ENCODE assay signal across 1 cellular context in the genomic region with DNA sequence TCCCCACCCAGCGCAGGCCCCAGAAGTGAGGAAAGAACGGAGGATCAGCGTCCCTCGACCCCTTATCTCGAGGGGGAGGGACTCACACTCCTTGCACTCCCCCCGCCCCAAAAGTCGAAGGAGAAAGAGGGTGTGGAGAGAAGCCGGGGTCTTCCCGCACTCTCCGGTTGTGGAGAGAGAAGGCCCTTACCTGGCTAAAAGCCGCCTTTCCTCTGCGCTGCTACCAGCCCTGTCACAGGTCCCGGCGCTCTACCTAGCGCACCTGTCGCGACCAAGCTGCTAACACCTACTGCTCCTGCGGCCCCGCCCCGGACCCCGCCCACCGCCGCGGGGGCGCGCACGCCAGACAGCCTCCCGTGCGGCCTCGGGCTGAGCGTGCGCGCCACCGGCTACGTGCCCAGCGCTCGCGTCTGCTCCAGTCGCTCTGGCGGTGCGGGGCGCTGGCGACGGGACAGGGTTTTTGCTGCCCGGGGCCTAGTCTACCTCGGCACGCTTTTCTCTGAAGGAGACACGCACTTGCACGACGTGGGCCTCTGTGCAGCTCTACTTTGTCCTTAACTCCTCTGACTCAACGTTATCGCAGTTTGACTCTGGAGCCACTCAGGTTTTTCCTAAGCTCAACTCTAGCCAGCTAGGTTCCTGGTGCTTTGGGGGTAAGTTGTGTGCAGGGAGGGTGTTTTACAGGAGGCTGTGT.
A peak's percentile ranks its signal among the peaks of the same experiment; 100 is the strongest.
TF ChIP-seq lines count a peak whose summit lies in the region.

A gene (minus strand): TSS at position 291 of the 694 bp plus-strand sequence. CDS start 34,769 bp downstream, outside the sequence.

TF ChIP-seq in HepG2, 621 proteins besides CTCF, POLR2A, EP300 and RAD21 (continued from another document and continues in another):
- TF ChIP-seq, protein P1, sequence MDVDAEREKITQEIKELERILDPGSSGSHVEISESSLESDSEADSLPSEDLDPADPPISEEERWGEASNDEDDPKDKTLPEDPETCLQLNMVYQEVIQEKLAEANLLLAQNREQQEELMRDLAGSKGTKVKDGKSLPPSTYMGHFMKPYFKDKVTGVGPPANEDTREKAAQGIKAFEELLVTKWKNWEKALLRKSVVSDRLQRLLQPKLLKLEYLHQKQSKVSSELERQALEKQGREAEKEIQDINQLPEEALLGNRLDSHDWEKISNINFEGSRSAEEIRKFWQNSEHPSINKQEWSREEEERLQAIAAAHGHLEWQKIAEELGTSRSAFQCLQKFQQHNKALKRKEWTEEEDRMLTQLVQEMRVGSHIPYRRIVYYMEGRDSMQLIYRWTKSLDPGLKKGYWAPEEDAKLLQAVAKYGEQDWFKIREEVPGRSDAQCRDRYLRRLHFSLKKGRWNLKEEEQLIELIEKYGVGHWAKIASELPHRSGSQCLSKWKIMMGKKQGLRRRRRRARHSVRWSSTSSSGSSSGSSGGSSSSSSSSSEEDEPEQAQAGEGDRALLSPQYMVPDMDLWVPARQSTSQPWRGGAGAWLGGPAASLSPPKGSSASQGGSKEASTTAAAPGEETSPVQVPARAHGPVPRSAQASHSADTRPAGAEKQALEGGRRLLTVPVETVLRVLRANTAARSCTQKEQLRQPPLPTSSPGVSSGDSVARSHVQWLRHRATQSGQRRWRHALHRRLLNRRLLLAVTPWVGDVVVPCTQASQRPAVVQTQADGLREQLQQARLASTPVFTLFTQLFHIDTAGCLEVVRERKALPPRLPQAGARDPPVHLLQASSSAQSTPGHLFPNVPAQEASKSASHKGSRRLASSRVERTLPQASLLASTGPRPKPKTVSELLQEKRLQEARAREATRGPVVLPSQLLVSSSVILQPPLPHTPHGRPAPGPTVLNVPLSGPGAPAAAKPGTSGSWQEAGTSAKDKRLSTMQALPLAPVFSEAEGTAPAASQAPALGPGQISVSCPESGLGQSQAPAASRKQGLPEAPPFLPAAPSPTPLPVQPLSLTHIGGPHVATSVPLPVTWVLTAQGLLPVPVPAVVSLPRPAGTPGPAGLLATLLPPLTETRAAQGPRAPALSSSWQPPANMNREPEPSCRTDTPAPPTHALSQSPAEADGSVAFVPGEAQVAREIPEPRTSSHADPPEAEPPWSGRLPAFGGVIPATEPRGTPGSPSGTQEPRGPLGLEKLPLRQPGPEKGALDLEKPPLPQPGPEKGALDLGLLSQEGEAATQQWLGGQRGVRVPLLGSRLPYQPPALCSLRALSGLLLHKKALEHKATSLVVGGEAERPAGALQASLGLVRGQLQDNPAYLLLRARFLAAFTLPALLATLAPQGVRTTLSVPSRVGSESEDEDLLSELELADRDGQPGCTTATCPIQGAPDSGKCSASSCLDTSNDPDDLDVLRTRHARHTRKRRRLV (CRISPR knock-in tag; IDR thresholded peaks at IDR 0.05) = peak; percentile 72; the same call in 1 of the 2 replicates
- TF ChIP-seq, protein P2, sequence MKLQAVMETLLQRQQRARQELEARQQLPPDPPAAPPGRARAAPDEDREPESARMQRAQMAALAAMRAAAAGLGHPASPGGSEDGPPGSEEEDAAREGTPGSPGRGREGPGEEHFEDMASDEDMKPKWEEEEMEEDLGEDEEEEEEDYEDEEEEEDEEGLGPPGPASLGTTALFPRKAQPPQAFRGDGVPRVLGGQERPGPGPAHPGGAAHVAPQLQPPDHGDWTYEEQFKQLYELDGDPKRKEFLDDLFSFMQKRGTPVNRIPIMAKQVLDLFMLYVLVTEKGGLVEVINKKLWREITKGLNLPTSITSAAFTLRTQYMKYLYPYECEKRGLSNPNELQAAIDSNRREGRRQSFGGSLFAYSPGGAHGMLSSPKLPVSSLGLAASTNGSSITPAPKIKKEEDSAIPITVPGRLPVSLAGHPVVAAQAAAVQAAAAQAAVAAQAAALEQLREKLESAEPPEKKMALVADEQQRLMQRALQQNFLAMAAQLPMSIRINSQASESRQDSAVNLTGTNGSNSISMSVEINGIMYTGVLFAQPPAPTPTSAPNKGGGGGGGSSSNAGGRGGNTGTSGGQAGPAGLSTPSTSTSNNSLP (IDR thresholded peaks at IDR 0.05; ENCODE audit: low read depth, low read length) = no peak
- TF ChIP-seq TEAD2 (CRISPR knock-in tag; IDR thresholded peaks at IDR 0.05) (no peak), RFX5 (IDR thresholded peaks at IDR 0.05; ENCODE audit: low read depth, low read length) (no peak), ZFP90 (CRISPR knock-in tag; IDR thresholded peaks at IDR 0.05; ENCODE audit: borderline replicate concordance) (0 out of 2 replicates have a peak, but pooled peaks have one; percentile 67), ZNF20 (CRISPR knock-in tag; IDR thresholded peaks at IDR 0.05) (0 out of 2 replicates have a peak, but pooled peaks have one; percentile 62), MEIS2 (CRISPR knock-in tag; IDR thresholded peaks at IDR 0.05) (peak; percentile 49; the same call in 1 of the 2 replicates), ZNF121 (CRISPR knock-in tag; IDR thresholded peaks at IDR 0.05) (peak; percentile 99), ZNF598 (CRISPR knock-in tag; IDR thresholded peaks at IDR 0.05; ENCODE audit: borderline replicate concordance) (peak; percentile 79; the same call in 1 of the 2 replicates), ZNF256 (CRISPR knock-in tag; conservative IDR thresholded peaks at IDR 0.05) (peak; percentile 79; the same call in 1 of the 2 replicates)
- TF ChIP-seq, protein P3, sequence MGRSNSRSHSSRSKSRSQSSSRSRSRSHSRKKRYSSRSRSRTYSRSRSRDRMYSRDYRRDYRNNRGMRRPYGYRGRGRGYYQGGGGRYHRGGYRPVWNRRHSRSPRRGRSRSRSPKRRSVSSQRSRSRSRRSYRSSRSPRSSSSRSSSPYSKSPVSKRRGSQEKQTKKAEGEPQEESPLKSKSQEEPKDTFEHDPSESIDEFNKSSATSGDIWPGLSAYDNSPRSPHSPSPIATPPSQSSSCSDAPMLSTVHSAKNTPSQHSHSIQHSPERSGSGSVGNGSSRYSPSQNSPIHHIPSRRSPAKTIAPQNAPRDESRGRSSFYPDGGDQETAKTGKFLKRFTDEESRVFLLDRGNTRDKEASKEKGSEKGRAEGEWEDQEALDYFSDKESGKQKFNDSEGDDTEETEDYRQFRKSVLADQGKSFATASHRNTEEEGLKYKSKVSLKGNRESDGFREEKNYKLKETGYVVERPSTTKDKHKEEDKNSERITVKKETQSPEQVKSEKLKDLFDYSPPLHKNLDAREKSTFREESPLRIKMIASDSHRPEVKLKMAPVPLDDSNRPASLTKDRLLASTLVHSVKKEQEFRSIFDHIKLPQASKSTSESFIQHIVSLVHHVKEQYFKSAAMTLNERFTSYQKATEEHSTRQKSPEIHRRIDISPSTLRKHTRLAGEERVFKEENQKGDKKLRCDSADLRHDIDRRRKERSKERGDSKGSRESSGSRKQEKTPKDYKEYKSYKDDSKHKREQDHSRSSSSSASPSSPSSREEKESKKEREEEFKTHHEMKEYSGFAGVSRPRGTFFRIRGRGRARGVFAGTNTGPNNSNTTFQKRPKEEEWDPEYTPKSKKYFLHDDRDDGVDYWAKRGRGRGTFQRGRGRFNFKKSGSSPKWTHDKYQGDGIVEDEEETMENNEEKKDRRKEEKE (IDR thresholded peaks at IDR 0.05) = no peak
- TF ChIP-seq, protein P4, sequence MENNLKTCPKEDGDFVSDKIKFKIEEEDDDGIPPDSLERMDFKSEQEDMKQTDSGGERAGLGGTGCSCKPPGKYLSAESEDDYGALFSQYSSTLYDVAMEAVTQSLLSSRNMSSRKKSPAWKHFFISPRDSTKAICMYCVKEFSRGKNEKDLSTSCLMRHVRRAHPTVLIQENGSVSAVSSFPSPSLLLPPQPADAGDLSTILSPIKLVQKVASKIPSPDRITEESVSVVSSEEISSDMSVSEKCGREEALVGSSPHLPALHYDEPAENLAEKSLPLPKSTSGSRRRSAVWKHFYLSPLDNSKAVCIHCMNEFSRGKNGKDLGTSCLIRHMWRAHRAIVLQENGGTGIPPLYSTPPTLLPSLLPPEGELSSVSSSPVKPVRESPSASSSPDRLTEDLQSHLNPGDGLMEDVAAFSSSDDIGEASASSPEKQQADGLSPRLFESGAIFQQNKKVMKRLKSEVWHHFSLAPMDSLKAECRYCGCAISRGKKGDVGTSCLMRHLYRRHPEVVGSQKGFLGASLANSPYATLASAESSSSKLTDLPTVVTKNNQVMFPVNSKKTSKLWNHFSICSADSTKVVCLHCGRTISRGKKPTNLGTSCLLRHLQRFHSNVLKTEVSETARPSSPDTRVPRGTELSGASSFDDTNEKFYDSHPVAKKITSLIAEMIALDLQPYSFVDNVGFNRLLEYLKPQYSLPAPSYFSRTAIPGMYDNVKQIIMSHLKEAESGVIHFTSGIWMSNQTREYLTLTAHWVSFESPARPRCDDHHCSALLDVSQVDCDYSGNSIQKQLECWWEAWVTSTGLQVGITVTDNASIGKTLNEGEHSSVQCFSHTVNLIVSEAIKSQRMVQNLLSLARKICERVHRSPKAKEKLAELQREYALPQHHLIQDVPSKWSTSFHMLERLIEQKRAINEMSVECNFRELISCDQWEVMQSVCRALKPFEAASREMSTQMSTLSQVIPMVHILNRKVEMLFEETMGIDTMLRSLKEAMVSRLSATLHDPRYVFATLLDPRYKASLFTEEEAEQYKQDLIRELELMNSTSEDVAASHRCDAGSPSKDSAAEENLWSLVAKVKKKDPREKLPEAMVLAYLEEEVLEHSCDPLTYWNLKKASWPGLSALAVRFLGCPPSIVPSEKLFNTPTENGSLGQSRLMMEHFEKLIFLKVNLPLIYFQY (CRISPR knock-in tag; IDR thresholded peaks at IDR 0.05; ENCODE audit: borderline replicate concordance) = no peak
- TF ChIP-seq, protein P5, sequence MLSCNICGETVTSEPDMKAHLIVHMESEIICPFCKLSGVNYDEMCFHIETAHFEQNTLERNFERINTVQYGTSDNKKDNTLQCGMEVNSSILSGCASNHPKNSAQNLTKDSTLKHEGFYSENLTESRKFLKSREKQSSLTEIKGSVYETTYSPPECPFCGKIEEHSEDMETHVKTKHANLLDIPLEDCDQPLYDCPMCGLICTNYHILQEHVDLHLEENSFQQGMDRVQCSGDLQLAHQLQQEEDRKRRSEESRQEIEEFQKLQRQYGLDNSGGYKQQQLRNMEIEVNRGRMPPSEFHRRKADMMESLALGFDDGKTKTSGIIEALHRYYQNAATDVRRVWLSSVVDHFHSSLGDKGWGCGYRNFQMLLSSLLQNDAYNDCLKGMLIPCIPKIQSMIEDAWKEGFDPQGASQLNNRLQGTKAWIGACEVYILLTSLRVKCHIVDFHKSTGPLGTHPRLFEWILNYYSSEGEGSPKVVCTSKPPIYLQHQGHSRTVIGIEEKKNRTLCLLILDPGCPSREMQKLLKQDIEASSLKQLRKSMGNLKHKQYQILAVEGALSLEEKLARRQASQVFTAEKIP (CRISPR knock-in tag; IDR thresholded peaks at IDR 0.05; ENCODE audit: borderline replicate concordance) = no peak
- TF ChIP-seq, protein P6, sequence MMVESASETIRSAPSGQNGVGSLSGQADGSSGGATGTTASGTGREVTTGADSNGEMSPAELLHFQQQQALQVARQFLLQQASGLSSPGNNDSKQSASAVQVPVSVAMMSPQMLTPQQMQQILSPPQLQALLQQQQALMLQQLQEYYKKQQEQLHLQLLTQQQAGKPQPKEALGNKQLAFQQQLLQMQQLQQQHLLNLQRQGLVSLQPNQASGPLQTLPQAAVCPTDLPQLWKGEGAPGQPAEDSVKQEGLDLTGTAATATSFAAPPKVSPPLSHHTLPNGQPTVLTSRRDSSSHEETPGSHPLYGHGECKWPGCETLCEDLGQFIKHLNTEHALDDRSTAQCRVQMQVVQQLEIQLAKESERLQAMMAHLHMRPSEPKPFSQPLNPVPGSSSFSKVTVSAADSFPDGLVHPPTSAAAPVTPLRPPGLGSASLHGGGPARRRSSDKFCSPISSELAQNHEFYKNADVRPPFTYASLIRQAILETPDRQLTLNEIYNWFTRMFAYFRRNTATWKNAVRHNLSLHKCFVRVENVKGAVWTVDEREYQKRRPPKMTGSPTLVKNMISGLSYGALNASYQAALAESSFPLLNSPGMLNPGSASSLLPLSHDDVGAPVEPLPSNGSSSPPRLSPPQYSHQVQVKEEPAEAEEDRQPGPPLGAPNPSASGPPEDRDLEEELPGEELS (CRISPR knock-in tag; IDR thresholded peaks at IDR 0.05) = no peak
- TF ChIP-seq, protein P7, sequence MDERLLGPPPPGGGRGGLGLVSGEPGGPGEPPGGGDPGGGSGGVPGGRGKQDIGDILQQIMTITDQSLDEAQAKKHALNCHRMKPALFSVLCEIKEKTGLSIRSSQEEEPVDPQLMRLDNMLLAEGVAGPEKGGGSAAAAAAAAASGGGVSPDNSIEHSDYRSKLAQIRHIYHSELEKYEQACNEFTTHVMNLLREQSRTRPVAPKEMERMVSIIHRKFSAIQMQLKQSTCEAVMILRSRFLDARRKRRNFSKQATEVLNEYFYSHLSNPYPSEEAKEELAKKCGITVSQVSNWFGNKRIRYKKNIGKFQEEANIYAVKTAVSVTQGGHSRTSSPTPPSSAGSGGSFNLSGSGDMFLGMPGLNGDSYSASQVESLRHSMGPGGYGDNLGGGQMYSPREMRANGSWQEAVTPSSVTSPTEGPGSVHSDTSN (CRISPR knock-in tag; IDR thresholded peaks at IDR 0.05) = no peak
- TF ChIP-seq, protein P8, sequence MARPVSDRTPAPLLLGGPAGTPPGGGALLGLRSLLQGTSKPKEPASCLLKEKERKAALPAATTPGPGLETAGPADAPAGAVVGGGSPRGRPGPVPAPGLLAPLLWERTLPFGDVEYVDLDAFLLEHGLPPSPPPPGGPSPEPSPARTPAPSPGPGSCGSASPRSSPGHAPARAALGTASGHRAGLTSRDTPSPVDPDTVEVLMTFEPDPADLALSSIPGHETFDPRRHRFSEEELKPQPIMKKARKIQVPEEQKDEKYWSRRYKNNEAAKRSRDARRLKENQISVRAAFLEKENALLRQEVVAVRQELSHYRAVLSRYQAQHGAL (CRISPR knock-in tag; IDR thresholded peaks at IDR 0.05; ENCODE audit: not compliant biosample characterization) = no peak
- TF ChIP-seq, protein P9, sequence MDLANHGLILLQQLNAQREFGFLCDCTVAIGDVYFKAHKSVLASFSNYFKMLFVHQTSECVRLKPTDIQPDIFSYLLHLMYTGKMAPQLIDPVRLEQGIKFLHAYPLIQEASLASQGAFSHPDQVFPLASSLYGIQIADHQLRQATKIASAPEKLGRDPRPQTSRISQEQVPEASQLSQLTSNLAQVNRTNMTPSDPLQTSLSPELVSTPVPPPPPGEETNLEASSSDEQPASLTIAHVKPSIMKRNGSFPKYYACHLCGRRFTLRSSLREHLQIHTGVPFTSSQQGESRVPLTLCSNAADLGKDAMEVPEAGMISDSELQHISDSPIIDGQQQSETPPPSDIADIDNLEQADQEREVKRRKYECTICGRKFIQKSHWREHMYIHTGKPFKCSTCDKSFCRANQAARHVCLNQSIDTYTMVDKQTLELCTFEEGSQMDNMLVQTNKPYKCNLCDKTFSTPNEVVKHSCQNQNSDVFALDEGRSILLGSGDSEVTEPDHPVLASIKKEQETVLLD (CRISPR knock-in tag; IDR thresholded peaks at IDR 0.05; ENCODE audit: low read depth) = no peak
- TF ChIP-seq, protein P10, sequence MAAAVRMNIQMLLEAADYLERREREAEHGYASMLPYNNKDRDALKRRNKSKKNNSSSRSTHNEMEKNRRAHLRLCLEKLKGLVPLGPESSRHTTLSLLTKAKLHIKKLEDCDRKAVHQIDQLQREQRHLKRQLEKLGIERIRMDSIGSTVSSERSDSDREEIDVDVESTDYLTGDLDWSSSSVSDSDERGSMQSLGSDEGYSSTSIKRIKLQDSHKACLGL (CRISPR knock-in tag; IDR thresholded peaks at IDR 0.05) = peak; percentile 79; the same call in 1 of the 2 replicates
